In the genomic region with DNA sequence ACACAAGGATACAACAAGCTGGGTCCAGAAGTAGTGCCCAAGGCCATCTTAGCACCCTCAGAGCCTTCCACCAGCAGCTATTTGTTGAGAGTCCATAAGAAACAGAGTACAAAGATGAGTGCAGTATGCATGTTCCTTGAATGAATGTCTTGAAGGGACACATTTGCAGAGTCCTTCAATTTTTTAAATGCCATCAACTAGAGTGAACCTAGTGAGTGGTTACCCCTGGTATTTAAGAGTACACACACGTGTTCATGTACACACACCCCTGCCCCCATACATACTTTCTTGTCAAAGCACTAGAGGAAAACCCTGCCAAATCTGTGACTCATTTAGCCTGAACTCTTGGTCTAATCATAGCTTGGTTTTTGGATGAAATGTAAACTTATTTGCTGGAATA, we compare ENCODE assay signal across 12 cellular contexts.
DNase-seq lines count a peak whose midpoint lies in the region; ATAC-seq and TF ChIP-seq lines count a peak whose summit lies in the region.
"Had no signal": no experiment of that assay in that cellular context is flagged by ENCODE, and none has a peak within 500 bp of the region (broad histone marks: within the 10 kb centered on the region; RNA-seq: fewer than 3 reads in every experiment).

No MANE protein-coding gene starts in this region.

- DNase-seq in ELR (ENCODE audit: low read depth), result peak; percentile 91
- peak; percentile 100 for DNase-seq in fibroblast of peridontal ligament (ENCODE audit: extremely low read depth)
- DNase-seq in renal cortical epithelial cell (ENCODE audit: low read depth), result peak; percentile 81
- no peak for DNase-seq in cortex of kidney (lab: John Stamatoyannopoulos, UW)
- DNase-seq in stimulated activated CD4-positive, alpha-beta T cell treated with anti-CD3 and anti-CD28 coated beads, Interleukin-4, amount 100 ng/mL, for 1 hour, result no peak
- no peak for DNase-seq in cardiac septum (ENCODE audit: low spot score)
- DNase-seq: activated naive CD4-positive, alpha-beta T cell treated with anti-CD3 and anti-CD28 coated beads, Interleukin-2, amount 10 ng/mL, durations not matched to agents 7 days and 5 days; Caco-2; islet precursor cell had no signal

- ATAC-seq in SK-N-SH treated with all-trans-retinoic acid at 6 μM for 48 hours (peak; percentile 85), GM19324 (IDR thresholded peaks at IDR 0.05; ENCODE audit: low FRiP score, unreplicated experiment) (no peak)
- ATAC-seq: K562 had no signal

- intact Hi-C loops in cardiac septum (cut with DNase I), result no loop called here

TF ChIP-seq in SK-N-SH treated with all-trans-retinoic acid at 6 μM for 48 hours, 23 proteins besides CTCF, POLR2A, EP300 and RAD21:
- TF ChIP-seq, protein P1, sequence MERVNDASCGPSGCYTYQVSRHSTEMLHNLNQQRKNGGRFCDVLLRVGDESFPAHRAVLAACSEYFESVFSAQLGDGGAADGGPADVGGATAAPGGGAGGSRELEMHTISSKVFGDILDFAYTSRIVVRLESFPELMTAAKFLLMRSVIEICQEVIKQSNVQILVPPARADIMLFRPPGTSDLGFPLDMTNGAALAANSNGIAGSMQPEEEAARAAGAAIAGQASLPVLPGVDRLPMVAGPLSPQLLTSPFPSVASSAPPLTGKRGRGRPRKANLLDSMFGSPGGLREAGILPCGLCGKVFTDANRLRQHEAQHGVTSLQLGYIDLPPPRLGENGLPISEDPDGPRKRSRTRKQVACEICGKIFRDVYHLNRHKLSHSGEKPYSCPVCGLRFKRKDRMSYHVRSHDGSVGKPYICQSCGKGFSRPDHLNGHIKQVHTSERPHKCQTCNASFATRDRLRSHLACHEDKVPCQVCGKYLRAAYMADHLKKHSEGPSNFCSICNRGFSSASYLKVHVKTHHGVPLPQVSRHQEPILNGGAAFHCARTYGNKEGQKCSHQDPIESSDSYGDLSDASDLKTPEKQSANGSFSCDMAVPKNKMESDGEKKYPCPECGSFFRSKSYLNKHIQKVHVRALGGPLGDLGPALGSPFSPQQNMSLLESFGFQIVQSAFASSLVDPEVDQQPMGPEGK (CRISPR knock-in tag; IDR thresholded peaks at IDR 0.05; ENCODE audit: borderline replicate concordance), result no peak
- no peak for TF ChIP-seq ZFP3 (CRISPR knock-in tag; IDR thresholded peaks at IDR 0.05)
- TF ChIP-seq ESRRG (CRISPR knock-in tag; IDR thresholded peaks at IDR 0.05), result no peak
- TF ChIP-seq ISL1 (CRISPR knock-in tag; IDR thresholded peaks at IDR 0.05), result no peak
- TF ChIP-seq ZNF565 (CRISPR knock-in tag; conservative IDR thresholded peaks at IDR 0.05; ENCODE audit: low read depth), result no peak
- TF ChIP-seq ZNF70 (CRISPR knock-in tag; IDR thresholded peaks at IDR 0.05), result no peak
- TF ChIP-seq ZC3H10 (CRISPR knock-in tag; IDR thresholded peaks at IDR 0.05), result no peak
- no peak for TF ChIP-seq TOX (CRISPR knock-in tag; IDR thresholded peaks at IDR 0.05; ENCODE audit: borderline replicate concordance)
- no peak for TF ChIP-seq ARNTL (CRISPR knock-in tag; IDR thresholded peaks at IDR 0.05; ENCODE audit: borderline replicate concordance, low read depth)
- TF ChIP-seq, protein P2, sequence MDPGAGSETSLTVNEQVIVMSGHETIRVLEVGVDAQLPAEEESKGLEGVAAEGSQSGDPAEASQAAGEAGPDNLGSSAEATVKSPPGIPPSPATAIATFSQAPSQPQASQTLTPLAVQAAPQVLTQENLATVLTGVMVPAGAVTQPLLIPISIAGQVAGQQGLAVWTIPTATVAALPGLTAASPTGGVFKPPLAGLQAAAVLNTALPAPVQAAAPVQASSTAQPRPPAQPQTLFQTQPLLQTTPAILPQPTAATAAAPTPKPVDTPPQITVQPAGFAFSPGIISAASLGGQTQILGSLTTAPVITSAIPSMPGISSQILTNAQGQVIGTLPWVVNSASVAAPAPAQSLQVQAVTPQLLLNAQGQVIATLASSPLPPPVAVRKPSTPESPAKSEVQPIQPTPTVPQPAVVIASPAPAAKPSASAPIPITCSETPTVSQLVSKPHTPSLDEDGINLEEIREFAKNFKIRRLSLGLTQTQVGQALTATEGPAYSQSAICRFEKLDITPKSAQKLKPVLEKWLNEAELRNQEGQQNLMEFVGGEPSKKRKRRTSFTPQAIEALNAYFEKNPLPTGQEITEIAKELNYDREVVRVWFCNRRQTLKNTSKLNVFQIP (CRISPR knock-in tag; IDR thresholded peaks at IDR 0.05; ENCODE audit: borderline replicate concordance, low read depth), result no peak
- TF ChIP-seq RARB (CRISPR knock-in tag; IDR thresholded peaks at IDR 0.05), result no peak
TF ChIP-seq in SK-N-SH treated with all-trans-retinoic acid at 6 μM for 48 hours: peak in this region for 0.

Comparison
In these comparisons a context has a peak if more than half of its experiments do, and no peak if none do; other contexts are left out.
1. DNase-seq: peak in ELR (single experiment), fibroblast of peridontal ligament (single experiment) and renal cortical epithelial cell (single experiment); none in cortex of kidney (single experiment), stimulated activated CD4-positive, alpha-beta T cell treated with anti-CD3 and anti-CD28 coated beads, Interleukin-4, amount 100 ng/mL, for 1 hour (single experiment) and cardiac septum (single experiment).